Comparison of ENCODE assay signal across 19 cellular contexts in genomic region chr4:151719045-151719743, GRCh38. TPM values are rescaled to one million over a fixed set of nuclear protein-coding genes. Genes with fewer than 3 reads are reported as not detected.
DNase-seq lines count a peak whose midpoint lies in the region; ATAC-seq, FAIRE-seq and TF ChIP-seq lines count a peak whose summit lies in the region.
"Had no signal": no experiment of that assay in that cellular context is flagged by ENCODE, and none has a peak within 500 bp of the region (broad histone marks: within the 10 kb centered on the region; RNA-seq: fewer than 3 reads in every experiment).

No MANE protein-coding gene starts in this region.

- H3K27ac Mint-ChIP-seq in type B pancreatic cell, result peak overlapping the region; percentile 84
- H3K27ac Mint-ChIP-seq: activated naive CD4-positive, alpha-beta T cell treated with anti-CD3 and anti-CD28 coated beads for 36 hours; CD4-positive, alpha-beta memory T cell had no signal

- H3K27ac ChIP-seq in right atrium auricular region, result peak overlapping the region; percentile 68 to 79
- H3K27ac ChIP-seq: A549, psoas muscle, SJCRH30, upper lobe of left lung had no signal

- DNase-seq in NCI-H748 (lab: John Stamatoyannopoulos, UW; ENCODE audit: unreplicated experiment), result peak; percentile 16
- no peak for DNase-seq in NCI-H748 treated with DMSO at 0.1 percent for 48 hours (lab: John Stamatoyannopoulos, UW)
- no peak for DNase-seq in bronchial epithelial cell (ENCODE audit: low read depth)
- no peak for DNase-seq in right atrium auricular region (ENCODE audit: low spot score)
- DNase-seq in type B pancreatic cell (ENCODE audit: extremely low spot score, unreplicated experiment), result no peak
- DNase-seq in stimulated activated CD4-positive, alpha-beta T cell treated with anti-CD3 and anti-CD28 coated beads, Interleukin-2, amount 100 ng/mL, for 24 hours, result no peak
- DNase-seq: activated CD4-positive, alpha-beta T cell treated with anti-CD3 and anti-CD28 coated beads for 48 hours; activated naive CD4-positive, alpha-beta T cell treated with anti-CD3 and anti-CD28 coated beads for 36 hours; CD4-positive, alpha-beta memory T cell; foreskin fibroblast; NCI-H226; psoas muscle; SJCRH30; stimulated activated naive CD4-positive, alpha-beta T cell treated with Interleukin-2 at 50 U/mL for 16 hours; T-helper 9 cell; upper lobe of left lung had no signal

- H3K27me3 ChIP-seq in bronchial epithelial cell (ENCODE audit: control insufficient read depth, insufficient read depth, low read length) (no peaks in the 10 kb centered on the region), right atrium auricular region (no peaks in the 10 kb centered on the region)
- H3K27me3 ChIP-seq: SJCRH30, upper lobe of left lung had no signal

- H3K36me3 ChIP-seq in bronchial epithelial cell (ENCODE audit: control insufficient read depth, insufficient read depth, low read length) (peaks cover 3% of the 10 kb centered on the region), right atrium auricular region (no peaks in the 10 kb centered on the region)
- H3K36me3 ChIP-seq: SJCRH30 had no signal

- no peaks in the 10 kb centered on the region for H3K27me3 Mint-ChIP-seq in type B pancreatic cell
- H3K27me3 Mint-ChIP-seq: CD4-positive, alpha-beta memory T cell had no signal

- ATAC-seq in GM21825 (IDR thresholded peaks at IDR 0.05; ENCODE audit: unreplicated experiment) (no peak), GM18909 (IDR thresholded peaks at IDR 0.05; ENCODE audit: poor library complexity, unreplicated experiment) (no peak)
- ATAC-seq: A549, psoas muscle had no signal

- TF ChIP-seq CTCF in bronchial epithelial cell (IDR thresholded peaks at IDR 0.05; ENCODE audit: insufficient read depth, low read length, severe bottlenecking), result no peak
- TF ChIP-seq CTCF in right atrium auricular region (IDR thresholded peaks at IDR 0.05), result no peak
- no peak for TF ChIP-seq CTCF in type B pancreatic cell (conservative IDR thresholded peaks at IDR 0.05)

- H3K9me3 Mint-ChIP-seq in type B pancreatic cell, result no peaks in the 10 kb centered on the region
- H3K9me3 Mint-ChIP-seq: activated naive CD4-positive, alpha-beta T cell treated with anti-CD3 and anti-CD28 coated beads for 36 hours; CD4-positive, alpha-beta memory T cell had no signal

- H3K9me3 ChIP-seq in right atrium auricular region, result no peaks in the 10 kb centered on the region
- H3K9me3 ChIP-seq: A549, psoas muscle, SJCRH30, upper lobe of left lung had no signal

- H3K4me1 Mint-ChIP-seq in type B pancreatic cell (ENCODE audit: unreplicated experiment), result peaks cover 21% of the 10 kb centered on the region
- H3K4me1 Mint-ChIP-seq: CD4-positive, alpha-beta memory T cell had no signal

- no peak overlapping the region for H3K4me3 ChIP-seq in bronchial epithelial cell (ENCODE audit: low read depth, low read length)
- no peak overlapping the region for H3K4me3 ChIP-seq in right atrium auricular region
- H3K4me3 ChIP-seq: A549, psoas muscle, SJCRH30, upper lobe of left lung had no signal

- peak; percentile 64 for FAIRE-seq in bronchial epithelial cell (lab: Jason Lieb, UNC)
- FAIRE-seq: A549 had no signal

- H3K4me3 Mint-ChIP-seq in type B pancreatic cell, result no peak overlapping the region
- H3K4me3 Mint-ChIP-seq: activated naive CD4-positive, alpha-beta T cell treated with anti-CD3 and anti-CD28 coated beads for 36 hours; CD4-positive, alpha-beta memory T cell had no signal

- peaks cover 9% of the 10 kb centered on the region for H3K36me3 Mint-ChIP-seq in type B pancreatic cell

- peaks cover 0 to 13% of the 10 kb centered on the region in 2 donors for H3K4me1 ChIP-seq in right atrium auricular region
- H3K4me1 ChIP-seq: A549, psoas muscle, upper lobe of left lung had no signal

RNA-seq across cellular contexts. Expression of gene GATB, which starts 41.6 kb away (rescaled TPM):
- total RNA-seq in bronchial epithelial cell (11.1 and 14.0 TPM in 2 replicates), right atrium auricular region (100 to 1,000 TPM in 1 of 2 donors, 10 to 100 TPM in 1; 28.1 to 131 TPM), type B pancreatic cell (ENCODE audit: low replicate concordance) (17.3 and 22.9 TPM in 2 replicates)
